28 cellular contexts compared by ENCODE assay signal in genomic region chr11:71565263-71565662, GRCh38. TPM values are rescaled to one million over a fixed set of nuclear protein-coding genes. Genes with fewer than 3 reads are reported as not detected.
"Had no signal": no experiment of that assay in that cellular context is flagged by ENCODE, and none has a peak within 500 bp of the region (broad histone marks: within the 10 kb centered on the region; RNA-seq: fewer than 3 reads in every experiment).

Gene KRTAP5-10, plus strand, starts transcription at chr11:71565563. Its CDS starts 25 bp downstream, at chr11:71565588.

- H3K27me3 ChIP-seq: colonic mucosa, right atrium auricular region, vagina had no signal

- H3K4me2 ChIP-seq: smooth muscle cell had no signal

- H3K27ac ChIP-seq: colonic mucosa, epithelial cell of prostate, gastrocnemius medialis, right atrium auricular region, suprapubic skin, transverse colon, vagina had no signal

- DNase-seq: colonic mucosa; effector CD8-positive, alpha-beta T cell; endodermal cell; foreskin fibroblast; gastrocnemius medialis; head of caudate nucleus; mucosa of descending colon; naive B cell; stimulated activated CD4-positive, alpha-beta T cell treated with anti-CD3 and anti-CD28 coated beads, Interleukin-12 subunit alpha, Interleukin-12 subunit beta, amount 100 ng/mL, for 4 hours; stimulated activated CD4-positive, alpha-beta T cell treated with anti-CD3 and anti-CD28 coated beads, Interleukin-1b, Interleukin-23, amount 100 ng/mL, for 48 hours; stimulated activated CD4-positive, alpha-beta T cell treated with anti-CD3 and anti-CD28 coated beads, Interleukin-4, amount 100 ng/mL, for 1 hour; stimulated activated CD8-positive, alpha-beta memory T cell treated with anti-CD3 and anti-CD28 coated beads, Interleukin-4, amount 100 ng/mL, for 48 hours; stimulated activated naive CD4-positive, alpha-beta T cell; stimulated activated naive CD8-positive, alpha-beta T cell treated with anti-CD3 and anti-CD28 coated beads, Interleukin-15, amount 100 ng/mL, for 72 hours; transverse colon had no signal

- H3K4me1 ChIP-seq: colonic mucosa, gastrocnemius medialis, right atrium auricular region, vagina had no signal

- H3K36me3 ChIP-seq: colonic mucosa, gastrocnemius medialis, right atrium auricular region, suprapubic skin, transverse colon, vagina had no signal

- H3K9me3 ChIP-seq: colonic mucosa, gastrocnemius medialis, mucosa of descending colon, right atrium auricular region, suprapubic skin, transverse colon, vagina had no signal

- FAIRE-seq: kidney had no signal

- ATAC-seq: gastrocnemius medialis; natural killer cell treated with Interleukin-12 subunit alpha and Interleukin-12 subunit beta and Interleukin-15 and Interleukin-18, amount 100 ng/mL, for 72 hours; sciatic nerve; stimulated activated naive CD8-positive, alpha-beta T cell treated with anti-CD3 and anti-CD28 coated beads, Interleukin-15, amount 100 ng/mL, for 72 hours had no signal

- H3K4me3 ChIP-seq: colonic mucosa, gastrocnemius medialis, lung, mucosa of descending colon, right atrium auricular region, smooth muscle cell, suprapubic skin, transverse colon, vagina had no signal

RNA-seq across cellular contexts. Expression of gene KRTAP5-10, which starts in this region (rescaled TPM):
- total RNA-seq: gastrocnemius medialis; glomerular endothelial cell; kidney; lung; natural killer cell treated with Interleukin-12 subunit alpha and Interleukin-12 subunit beta and Interleukin-15 and Interleukin-18, amount 100 ng/mL, for 72 hours; neural crest cell; pulmonary artery endothelial cell; right atrium auricular region; sciatic nerve; smooth muscle cell; vagina had no signal
- polyA plus RNA-seq: liver, smooth muscle cell had no signal
